ENCODE assay signal across 17 cellular contexts in genomic region chr6:68779366-68779765, GRCh38.
"Had no signal": no experiment of that assay in that cellular context is flagged by ENCODE, and none has a peak within 500 bp of the region (broad histone marks: within the 10 kb centered on the region; RNA-seq: fewer than 3 reads in every experiment).

No MANE protein-coding gene starts in this region.

- H3K9me3 ChIP-seq: esophagus muscularis mucosa, thoracic aorta, vagina had no signal

- H3K4me1 ChIP-seq: foreskin keratinocyte, left ventricle myocardium inferior, parathyroid adenoma, vagina had no signal

- H3K4me3 ChIP-seq: esophagus muscularis mucosa, left ventricle myocardium inferior, lung, thoracic aorta, vagina had no signal

- FAIRE-seq: islet of Langerhans had no signal

- H3K36me3 ChIP-seq: esophagus muscularis mucosa, left ventricle myocardium inferior, thoracic aorta, vagina had no signal

- H3K27ac ChIP-seq: esophagus muscularis mucosa, foreskin keratinocyte, left ventricle myocardium inferior, parathyroid adenoma, thoracic aorta, vagina had no signal

- ATAC-seq: activated CD8-positive, alpha-beta T cell treated with anti-CD3 and anti-CD28 coated beads for 36 hours; activated naive CD8-positive, alpha-beta T cell treated with anti-CD3 and anti-CD28 coated beads, Interleukin-2, amount 50 U/mL, for 24 hours; activated T-cell treated with anti-CD3 and anti-CD28 coated beads, Interleukin-2, amount 50 U/mL, for 4 hours; foreskin keratinocyte had no signal

- H3K27me3 ChIP-seq: esophagus muscularis mucosa, foreskin keratinocyte, vagina had no signal

- DNase-seq: activated CD4-positive, alpha-beta T cell treated with anti-CD3 and anti-CD28 coated beads, Interleukin-2, amount 50 U/mL, for 1 hour; activated CD8-positive, alpha-beta T cell treated with anti-CD3 and anti-CD28 coated beads for 36 hours; activated naive CD8-positive, alpha-beta T cell treated with anti-CD3 and anti-CD28 coated beads, Interleukin-2, amount 50 U/mL, for 24 hours; activated T-cell treated with anti-CD3 and anti-CD28 coated beads, Interleukin-2, amount 50 U/mL, for 4 hours; cortex of kidney; foreskin keratinocyte; left ventricle myocardium inferior; right cardiac atrium; stimulated activated CD4-positive, alpha-beta T cell treated with anti-CD3 and anti-CD28 coated beads, Interleukin-15, amount 100 ng/mL, for 24 hours; stimulated activated naive CD4-positive, alpha-beta T cell; T-helper 2 cell had no signal

- H3K79me2 ChIP-seq: parathyroid adenoma had no signal

- H2AFZ ChIP-seq: parathyroid adenoma had no signal

- H3K9ac ChIP-seq: parathyroid adenoma had no signal
